Comparison of ENCODE assay signal across 8 cellular contexts in the genomic region with DNA sequence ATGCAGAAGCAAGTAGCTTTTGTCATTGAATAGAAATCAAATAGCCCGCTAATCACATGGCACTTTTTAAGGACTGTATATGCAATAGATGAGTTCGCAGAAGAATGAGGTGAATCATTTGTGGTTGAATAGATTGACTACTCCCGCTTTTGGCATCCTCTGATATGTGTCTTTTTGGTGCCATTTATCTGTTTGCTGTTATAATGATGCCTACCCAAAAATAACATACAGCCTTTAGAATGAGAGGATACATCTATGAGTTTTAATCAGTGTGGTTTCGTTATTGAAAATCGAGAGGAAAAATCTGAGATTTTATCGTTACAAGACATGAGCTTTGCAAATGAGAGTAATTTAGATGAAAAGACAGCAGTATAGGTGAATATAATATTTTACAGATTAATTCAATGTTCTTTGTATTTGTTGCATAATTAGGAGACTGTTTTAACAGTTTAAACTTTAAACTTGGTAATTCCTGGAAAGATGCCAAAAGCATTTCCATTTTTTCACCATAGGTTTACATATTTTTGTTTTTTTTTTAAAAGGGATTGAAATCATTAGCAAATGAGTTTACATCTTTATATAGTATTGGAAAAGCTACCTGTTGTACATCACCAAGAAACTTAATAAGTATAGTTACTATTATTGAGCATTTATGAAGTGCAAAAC. TPM values are rescaled to one million over a fixed set of nuclear protein-coding genes. Genes with fewer than 3 reads are reported as not detected.
DNase-seq lines count a peak whose midpoint lies in the region; ATAC-seq and TF ChIP-seq lines count a peak whose summit lies in the region.

No MANE protein-coding gene starts in this region.

- H3K79me2 ChIP-seq in PC-9 (ENCODE audit: low read depth) (no peaks in the 10 kb centered on the region), neural cell (replicated peaks; ENCODE audit: insufficient read depth, low read length) (peaks cover 35% of the 10 kb centered on the region)

- TF ChIP-seq EP300 in neural cell (conservative IDR thresholded peaks at IDR 0.05; ENCODE audit: poor library complexity, severe bottlenecking): no peak

- no peak overlapping the region; the same call in 1 of the 2 replicates for H3K4me3 ChIP-seq in PC-9
- peak overlapping the region; percentile 87 to 90 for H3K4me3 ChIP-seq in duodenal mucosa (ENCODE audit: low read depth in 1 of 2, low read length in 2 of 2)
- H3K4me3 ChIP-seq in neural cell (ENCODE audit: low read length): peak overlapping the region; percentile 87

- no peaks in the 10 kb centered on the region for H3K4me1 ChIP-seq in PC-9 (replicated peaks; ENCODE audit: insufficient read depth)
- H3K4me1 ChIP-seq in duodenal mucosa (ENCODE audit: control insufficient read depth in 1 of 2, insufficient read depth in 2 of 2, low read length in 2 of 2): peaks cover 7 to 9% of the 10 kb centered on the region in 2 donors

- intact Hi-C loops in PC-9 (cut with micrococcal nuclease; ENCODE audit: unreplicated experiment): no loop called here

- CTCF ChIA-PET in PC-9 (lab: Charles Lee): no interaction called here

- H3F3A ChIP-seq in PC-9 (ENCODE audit: insufficient read depth, low read depth): no peaks in the 10 kb centered on the region
- H3F3A ChIP-seq in neural cell (ENCODE audit: insufficient read depth, low read length, poor library complexity, severe bottlenecking): no peaks in the 10 kb centered on the region

- H3K4me2 ChIP-seq in PC-9: peak overlapping the region; percentile 90
- peak overlapping the region; percentile 100 for H3K4me2 ChIP-seq in neural cell (ENCODE audit: low read length)

- TF ChIP-seq CTCF in PC-9 (conservative IDR thresholded peaks at IDR 0.05): no peak
- no peak for TF ChIP-seq CTCF in neural cell (IDR thresholded peaks at IDR 0.05; ENCODE audit: poor library complexity, severe bottlenecking)

- peak; percentile 36 for DNase-seq in NCI-H82 (lab: John Stamatoyannopoulos, UW)
- no peak for DNase-seq in NCI-H82 treated with DMSO at 0.1 percent for 48 hours (lab: John Stamatoyannopoulos, UW; ENCODE audit: unreplicated experiment)
- DNase-seq in PC-9: no peak
- no peak for DNase-seq in OCI-M2 (lab: John Stamatoyannopoulos, UW; ENCODE audit: unreplicated experiment)

- H3K9me2 ChIP-seq in PC-9 (ENCODE audit: insufficient read depth): no peaks in the 10 kb centered on the region
- no peaks in the 10 kb centered on the region for H3K9me2 ChIP-seq in neural cell (ENCODE audit: insufficient read depth, low read length)

- H3K27ac ChIP-seq in PC-9: no peak overlapping the region
- H3K27ac ChIP-seq in duodenal mucosa (ENCODE audit: low read depth, low read length): no peak overlapping the region
- no peak overlapping the region for H3K27ac ChIP-seq in neural cell (ENCODE audit: low read length)

- H3K9me3 ChIP-seq in PC-9 (ENCODE audit: insufficient read depth, low read depth) (no peaks in the 10 kb centered on the region), duodenal mucosa (ENCODE audit: control insufficient read depth in 1 of 2, low read length in 2 of 2) (no peaks in the 10 kb centered on the region), neural cell (ENCODE audit: low read length) (no peaks in the 10 kb centered on the region)

- no peak for TF ChIP-seq RAD21 in neural cell (conservative IDR thresholded peaks at IDR 0.05)

- H2AFZ ChIP-seq in PC-9 (no peak overlapping the region), neural cell (ENCODE audit: low read depth, low read length) (no peak overlapping the region)

- H4K20me1 ChIP-seq in PC-9 (ENCODE audit: insufficient read depth) (no peaks in the 10 kb centered on the region), neural cell (ENCODE audit: insufficient read depth) (no peaks in the 10 kb centered on the region)

- H3K27me3 ChIP-seq in PC-9 (ENCODE audit: insufficient read depth, low read depth) (peaks cover 13% of the 10 kb centered on the region), duodenal mucosa (ENCODE audit: control insufficient read depth in 1 of 2, insufficient read depth in 2 of 2, low read length in 2 of 2) (peaks cover 0 to 7% of the 10 kb centered on the region in 2 donors), neural cell (ENCODE audit: insufficient read depth, low read depth, low read length) (no peaks in the 10 kb centered on the region)

- H3K9ac ChIP-seq in duodenal mucosa (ENCODE audit: low read depth in 1 of 2, low read length in 2 of 2): peak overlapping the region; percentile 79
- peak overlapping the region; percentile 83 for H3K9ac ChIP-seq in neural cell (ENCODE audit: low read length)

- ATAC-seq in GM18907 (IDR thresholded peaks at IDR 0.05; ENCODE audit: unreplicated experiment) (no peak), GM21526 (IDR thresholded peaks at IDR 0.05; ENCODE audit: low FRiP score, unreplicated experiment) (no peak)

- H3K36me3 ChIP-seq in PC-9 (ENCODE audit: low read depth) (no peaks in the 10 kb centered on the region), duodenal mucosa (ENCODE audit: control insufficient read depth in 1 of 2, insufficient read depth in 2 of 2, low read length in 2 of 2) (no peaks in the 10 kb centered on the region), neural cell (ENCODE audit: insufficient read depth, low read length) (no peaks in the 10 kb centered on the region)

- POLR2A ChIA-PET in PC-9 (lab: Charles Lee; ENCODE audit: unreplicated experiment): no interaction called here

- BruUV-seq in PC-9 (replicated peaks; lab: Mats Ljungman, UMichigan): no TSS peak

TF ChIP-seq in neural cell, 6 proteins besides CTCF, POLR2A, EP300 and RAD21:
- TF ChIP-seq TAF1 (IDR thresholded peaks at IDR 0.05; ENCODE audit: low read depth) (no peak), MXI1 (conservative IDR thresholded peaks at IDR 0.05; ENCODE audit: poor library complexity, severe bottlenecking) (peak; percentile 12)

RNA-seq across cellular contexts. Expression of a gene that starts 1.8 kb away (rescaled TPM):
- not detected in 2 replicates for total RNA-seq in PC-9 (2021)
- 13.1 and 13.8 TPM in 2 replicates for polyA plus RNA-seq in neural cell
- polyA minus RNA-seq in neural cell: 38.0 and 46.1 TPM in 2 replicates
